ENCODE assay signal across 28 cellular contexts in the genomic region with DNA sequence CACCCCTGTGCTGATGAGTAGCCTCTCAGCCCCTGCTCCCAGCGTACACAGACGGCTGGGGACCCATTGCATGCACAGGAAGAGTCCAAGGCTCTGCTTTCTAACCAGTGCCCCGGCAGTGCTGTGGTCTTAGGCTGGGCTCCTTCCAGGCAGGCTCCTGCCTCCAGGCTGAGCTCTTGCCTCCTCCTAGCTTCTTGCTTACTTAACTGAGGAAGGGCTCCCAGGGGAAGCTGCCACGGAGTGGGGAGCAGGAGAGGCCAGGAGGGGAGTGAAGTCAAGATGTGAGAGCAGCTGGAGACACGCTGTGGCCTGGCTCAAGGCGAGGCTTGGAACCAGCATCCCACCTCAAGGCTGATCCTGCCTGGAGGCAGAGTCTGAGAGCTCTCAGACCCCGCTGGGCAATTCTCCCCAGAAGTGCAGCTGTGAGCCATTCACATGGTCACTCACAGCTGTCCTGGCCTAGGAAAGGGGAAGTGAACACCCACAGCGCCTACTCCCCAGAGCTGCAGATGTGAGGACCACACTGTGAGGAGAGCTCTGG.
DNase-seq lines count a peak whose midpoint lies in the region; ATAC-seq, FAIRE-seq and TF ChIP-seq lines count a peak whose summit lies in the region.
"Had no signal": no experiment of that assay in that cellular context is flagged by ENCODE, and none has a peak within 500 bp of the region (broad histone marks: within the 10 kb centered on the region; RNA-seq: fewer than 3 reads in every experiment).

No MANE protein-coding gene starts in this region.

- H3K4me3 ChIP-seq in ACC112 (ENCODE audit: low read depth, low read length) (no peak overlapping the region), H1 (ENCODE audit: extremely low read depth in 1 of 4, insufficient read depth in 2 of 4, low read depth in 3 of 4, low read length in 4 of 4) (no peak overlapping the region), neural progenitor cell (no peak overlapping the region), SK-N-SH (ENCODE audit: low read depth in 2 of 2, low read length in 1 of 2) (no peak overlapping the region), pancreas (no peak overlapping the region)
- H3K4me3 ChIP-seq: dorsolateral prefrontal cortex, right lobe of liver, suprapubic skin, uterus had no signal

- H2BK15ac ChIP-seq in H1 (ENCODE audit: low read length), result 0 out of 2 replicates have a peak overlapping the region, but pooled peaks have one; percentile 8

- FAIRE-seq in H1 (lab: Jason Lieb, UNC) (no peak), pancreas (lab: Jason Lieb, UNC) (no peak)
- FAIRE-seq: D721Med, GM18507, H54, HepG2, keratinocyte had no signal

- CTCF ChIA-PET in H1 (lab: Charles Lee; ENCODE audit: partially characterized antibody), result interaction anchor here (0.6 to 1.7 kb wide), 5 partner anchors 13 to 71 kb away, joined by 3 to 6 read pairs (median 3); no protein-coding TSS in a partner anchor
- CTCF ChIA-PET in SK-N-SH (lab: Yijun Ruan, JAX), result interaction anchor here (0.9 kb wide), 1 partner anchor 79 kb away, joined by 3 read pairs; no protein-coding TSS in a partner anchor

- H3K14ac ChIP-seq in H1 (ENCODE audit: insufficient read length), result peak overlapping the region; percentile 57

- no peak overlapping the region for H3K4ac ChIP-seq in H1 (replicated peaks; ENCODE audit: insufficient read length, low read depth, low read length)

- H2AK5ac ChIP-seq in H1 (ENCODE audit: low read depth, low read length), result no peak overlapping the region

- no peaks in the 10 kb centered on the region for H3K27me3 ChIP-seq in ACC112 (ENCODE audit: insufficient read depth, low read length)
- no peaks in the 10 kb centered on the region for H3K27me3 ChIP-seq in H1 (replicated peaks in 1 of 4; ENCODE audit: control insufficient read depth in 3 of 4, extremely low read depth in 1 of 4, insufficient read depth in 3 of 4, low read length in 3 of 4)
- no peaks in the 10 kb centered on the region for H3K27me3 ChIP-seq in neural progenitor cell
- H3K27me3 ChIP-seq in SK-N-SH (ENCODE audit: insufficient read depth), result no peaks in the 10 kb centered on the region
- no peaks in the 10 kb centered on the region for H3K27me3 ChIP-seq in pancreas
- H3K27me3 ChIP-seq: right lobe of liver, suprapubic skin, uterus had no signal

- 0 out of 2 replicates have a peak overlapping the region, but pooled peaks have one; percentile 24 for H2BK5ac ChIP-seq in H1 (ENCODE audit: low read depth, low read length)

- no peaks in the 10 kb centered on the region for H3K9me2 ChIP-seq in SK-N-SH

- no peak for TF ChIP-seq RAD21 in H1 (IDR thresholded peaks at IDR 0.05 in 1 of 2, conservative IDR thresholded peaks at IDR 0.05 in 1 of 2; ENCODE audit: low read depth in 2 of 2, low read length in 2 of 2)
- TF ChIP-seq RAD21 in SK-N-SH (IDR thresholded peaks at IDR 0.05; ENCODE audit: low read length), result no peak

- no peak for TF ChIP-seq POLR2A in H1 (IDR thresholded peaks at IDR 0.05; ENCODE audit: control extremely low read depth in 1 of 2, low read depth in 2 of 2, low read length in 2 of 2)

- TF ChIP-seq CTCF in H1 (IDR thresholded peaks at IDR 0.05; ENCODE audit: control extremely low read depth in 1 of 3, insufficient read depth in 1 of 3, low read depth in 1 of 3, low read length in 3 of 3), result no peak
- TF ChIP-seq CTCF in neural progenitor cell (IDR thresholded peaks at IDR 0.05), result no peak
- no peak for TF ChIP-seq CTCF in SK-N-SH (IDR thresholded peaks at IDR 0.05)
- no peak for TF ChIP-seq CTCF in pancreas (IDR thresholded peaks at IDR 0.05)

- H3K27me3 Mint-ChIP-seq in neural progenitor cell (ENCODE audit: insufficient read depth, low read depth), result no peaks in the 10 kb centered on the region
- H3K27me3 Mint-ChIP-seq: activated CD4-positive, alpha-beta T cell treated with anti-CD3 and anti-CD28 coated beads for 36 hours; activated CD8-positive, alpha-beta memory T cell treated with anti-CD3 and anti-CD28 coated beads, Interleukin-2, amount 10 ng/mL, durations not matched to agents 7 days and 5 days had no signal

- peaks cover 21% of the 10 kb centered on the region for H3F3A ChIP-seq in neural progenitor cell (ENCODE audit: low read depth)
- no peaks in the 10 kb centered on the region for H3F3A ChIP-seq in SK-N-SH (replicated peaks; ENCODE audit: insufficient read depth)

- H4K20me1 ChIP-seq in H1 (replicated peaks in 1 of 2; ENCODE audit: control insufficient read depth in 1 of 2, insufficient read depth in 2 of 2, low read length in 2 of 2) (no peaks in the 10 kb centered on the region), neural progenitor cell (ENCODE audit: low read depth) (no peaks in the 10 kb centered on the region), SK-N-SH (ENCODE audit: insufficient read depth) (no peaks in the 10 kb centered on the region)

- H3K4me2 ChIP-seq in H1 (ENCODE audit: insufficient read depth in 1 of 2, low read depth in 2 of 2, low read length in 2 of 2), result no peak overlapping the region
- H3K4me2 ChIP-seq in neural progenitor cell, result no peak overlapping the region
- no peak overlapping the region for H3K4me2 ChIP-seq in SK-N-SH

- H3K23ac ChIP-seq in H1 (ENCODE audit: insufficient read length), result no peak overlapping the region

- no peak for TF ChIP-seq EP300 in H1 (IDR thresholded peaks at IDR 0.05; ENCODE audit: borderline replicate concordance in 1 of 2, low read depth in 2 of 2, low read length in 2 of 2)
- no peak for TF ChIP-seq EP300 in SK-N-SH (IDR thresholded peaks at IDR 0.05; ENCODE audit: borderline replicate concordance in 1 of 2, low read depth in 1 of 2, low read length in 1 of 2)

- H3K23me2 ChIP-seq in H1 (ENCODE audit: low read depth, low read length), result no peaks in the 10 kb centered on the region

- H3K9me3 ChIP-seq in H1 (ENCODE audit: insufficient read depth in 2 of 2, low read depth in 1 of 2, low read length in 1 of 2) (no peaks in the 10 kb centered on the region; a peak in 1 of 4 replicates), neural progenitor cell (ENCODE audit: low read depth) (peaks cover 3% of the 10 kb centered on the region), SK-N-SH (0 out of 2 replicates have a peak, but pooled peaks cover under 1% of the 10 kb centered on the region), pancreas (no peaks in the 10 kb centered on the region)
- H3K9me3 ChIP-seq: right lobe of liver, suprapubic skin, uterus had no signal

- DNase-seq in NAMALWA (ENCODE audit: low spot score), result peak; percentile 8
- no peak for DNase-seq in H1 (ENCODE audit: low read depth in 1 of 2, low spot score in 2 of 2)
- DNase-seq in neural progenitor cell (ENCODE audit: low spot score), result no peak
- DNase-seq in posterior cingulate gyrus, result no peak
- DNase-seq in SK-N-SH, result no peak
- no peak for DNase-seq in pancreas
- no peak for DNase-seq in NCI-H1930 (lab: John Stamatoyannopoulos, UW)
- DNase-seq: activated CD4-positive, alpha-beta T cell treated with anti-CD3 and anti-CD28 coated beads for 36 hours; activated CD8-positive, alpha-beta memory T cell treated with anti-CD3 and anti-CD28 coated beads, Interleukin-2, amount 10 ng/mL, durations not matched to agents 7 days and 5 days; activated naive CD4-positive, alpha-beta T cell treated with anti-CD3 and anti-CD28 coated beads, Interleukin-2, amount 50 U/mL, for 16 hours; central memory CD4-positive, alpha-beta T cell; dorsolateral prefrontal cortex; foreskin fibroblast; mammary epithelial cell; NCI-H146; NCI-H2171 treated with DMSO at 0.1 percent for 48 hours; NCI-H69; occipital lobe; right lobe of liver; uterus had no signal

- H3K4me1 ChIP-seq in ACC112 (ENCODE audit: control insufficient read depth, insufficient read depth, low read length, unreplicated experiment), result peaks cover 55% of the 10 kb centered on the region
- no peaks in the 10 kb centered on the region; a peak in 1 of 7 replicates for H3K4me1 ChIP-seq in H1 (replicated peaks in 1 of 4; ENCODE audit: control insufficient read depth in 3 of 4, insufficient read depth in 4 of 4, low read length in 3 of 4)
- H3K4me1 ChIP-seq in neural progenitor cell, result peaks cover 3% of the 10 kb centered on the region
- H3K4me1 ChIP-seq in SK-N-SH (ENCODE audit: control insufficient read depth in 1 of 2, insufficient read depth in 2 of 2, low read depth in 1 of 2, low read length in 1 of 2), result peaks cover 0 to 6% of the 10 kb centered on the region in 2 experiments; a peak in 1 of 4 replicates
- H3K4me1 ChIP-seq in pancreas, result no peaks in the 10 kb centered on the region
- H3K4me1 ChIP-seq: right lobe of liver, suprapubic skin, uterus had no signal

- no peak overlapping the region for H4K5ac ChIP-seq in H1 (ENCODE audit: insufficient read length, low read depth, low read length)

- no peaks in the 10 kb centered on the region for H3K79me2 ChIP-seq in ACC112 (ENCODE audit: control insufficient read depth, insufficient read depth, low read length, unreplicated experiment)
- no peaks in the 10 kb centered on the region for H3K79me2 ChIP-seq in H1 (ENCODE audit: control insufficient read depth in 1 of 2, insufficient read depth in 2 of 2, low read length in 2 of 2)
- no peaks in the 10 kb centered on the region for H3K79me2 ChIP-seq in neural progenitor cell (ENCODE audit: low read depth)
- no peaks in the 10 kb centered on the region for H3K79me2 ChIP-seq in SK-N-SH (ENCODE audit: insufficient read depth)

- H3K4me1 Mint-ChIP-seq in neural progenitor cell, result no peaks in the 10 kb centered on the region
- H3K4me1 Mint-ChIP-seq: activated CD4-positive, alpha-beta T cell treated with anti-CD3 and anti-CD28 coated beads for 36 hours; activated CD8-positive, alpha-beta memory T cell treated with anti-CD3 and anti-CD28 coated beads, Interleukin-2, amount 10 ng/mL, durations not matched to agents 7 days and 5 days had no signal

- H3K36me3 ChIP-seq in ACC112 (ENCODE audit: insufficient read depth, low read length) (no peaks in the 10 kb centered on the region), H1 (ENCODE audit: control insufficient read depth in 2 of 4, insufficient read depth in 4 of 4, low read length in 3 of 4) (no peaks in the 10 kb centered on the region), neural progenitor cell (no peaks in the 10 kb centered on the region), SK-N-SH (replicated peaks in 1 of 2; ENCODE audit: control insufficient read depth in 1 of 2, insufficient read depth in 2 of 2, low read length in 1 of 2) (no peaks in the 10 kb centered on the region), pancreas (no peaks in the 10 kb centered on the region)
- H3K36me3 ChIP-seq: right lobe of liver, suprapubic skin, uterus had no signal

- H2AFZ ChIP-seq in ACC112 (ENCODE audit: low read length, unreplicated experiment), result no peak overlapping the region
- H2AFZ ChIP-seq in H1 (ENCODE audit: low read length), result no peak overlapping the region; the same call in 1 of the 2 replicates
- H2AFZ ChIP-seq in neural progenitor cell (replicated peaks), result peak overlapping the region; percentile 50
- no peak overlapping the region for H2AFZ ChIP-seq in SK-N-SH (ENCODE audit: low read depth)

- no peak for ATAC-seq in pancreas
- ATAC-seq: activated CD4-positive, alpha-beta T cell treated with anti-CD3 and anti-CD28 coated beads for 36 hours; activated CD8-positive, alpha-beta memory T cell treated with anti-CD3 and anti-CD28 coated beads, Interleukin-2, amount 10 ng/mL, durations not matched to agents 7 days and 5 days; HepG2; right lobe of liver had no signal

- no peak overlapping the region for H2BK20ac ChIP-seq in H1 (ENCODE audit: low read length)

- no peak overlapping the region for H3K4me3 Mint-ChIP-seq in neural progenitor cell
- H3K4me3 Mint-ChIP-seq: activated CD4-positive, alpha-beta T cell treated with anti-CD3 and anti-CD28 coated beads for 36 hours; activated CD8-positive, alpha-beta memory T cell treated with anti-CD3 and anti-CD28 coated beads, Interleukin-2, amount 10 ng/mL, durations not matched to agents 7 days and 5 days had no signal

- no peak overlapping the region for H3K9ac ChIP-seq in H1 (replicated peaks in 1 of 4; ENCODE audit: extremely low read depth in 1 of 4, low read depth in 3 of 4, low read length in 3 of 4)
- no peak overlapping the region for H3K9ac ChIP-seq in neural progenitor cell
- no peak overlapping the region for H3K9ac ChIP-seq in SK-N-SH

- peaks cover 2% of the 10 kb centered on the region for H3K9me3 Mint-ChIP-seq in neural progenitor cell

- no peaks in the 10 kb centered on the region for H3K36me3 Mint-ChIP-seq in neural progenitor cell
- H3K36me3 Mint-ChIP-seq: activated CD8-positive, alpha-beta memory T cell treated with anti-CD3 and anti-CD28 coated beads, Interleukin-2, amount 10 ng/mL, durations not matched to agents 7 days and 5 days had no signal

- no peak overlapping the region for H3K56ac ChIP-seq in H1 (replicated peaks; ENCODE audit: insufficient read length, low read depth, low read length)

- H3K27ac Mint-ChIP-seq in neural progenitor cell, result no peak overlapping the region
- H3K27ac Mint-ChIP-seq: activated CD4-positive, alpha-beta T cell treated with anti-CD3 and anti-CD28 coated beads for 36 hours; activated CD8-positive, alpha-beta memory T cell treated with anti-CD3 and anti-CD28 coated beads, Interleukin-2, amount 10 ng/mL, durations not matched to agents 7 days and 5 days had no signal

- intact Hi-C loops in posterior cingulate gyrus (cut with DNase I) (no loop called here), pancreas (cut with DNase I) (no loop called here)

- 87% methylated on average over 7 of the region's 8 CpGs; no CpG with 5 or more reads in 1 of the 2 experiments for WGBS in H1 (ENCODE audit: extremely low coverage in 1 of 2, insufficient coverage in 1 of 2, insufficient read length in 1 of 2, insufficient replicate concordance in 2 of 2, low coverage in 1 of 2, low lambda C conversion rate in 2 of 2, missing lambda C conversion rate in 1 of 2), 2 experiments
- 26% methylated on average over 5 of the region's 8 CpGs for WGBS in SK-N-SH (ENCODE audit: low lambda C conversion rate)
- WGBS in pancreas, 2 donors, result 56 to 66% methylated on average over 8 of the region's 8 CpGs

- H3K27ac ChIP-seq in ACC112 (ENCODE audit: low read depth, low read length), result 0 out of 2 replicates have a peak overlapping the region, but pooled peaks have one; percentile 93
- no peak overlapping the region for H3K27ac ChIP-seq in H1 (ENCODE audit: low read depth, low read length)
- H3K27ac ChIP-seq in neural progenitor cell, result no peak overlapping the region
- H3K27ac ChIP-seq in SK-N-SH (ENCODE audit: low read depth in 2 of 2, low read length in 1 of 2), result no peak overlapping the region
- H3K27ac ChIP-seq in pancreas, result no peak overlapping the region
- H3K27ac ChIP-seq: dorsolateral prefrontal cortex, HL-60, right lobe of liver, suprapubic skin, uterus had no signal

- no peak overlapping the region; the same call in 1 of the 2 replicates for H3K18ac ChIP-seq in H1 (ENCODE audit: extremely low read depth, low read length)

- H3K79me1 ChIP-seq in H1 (ENCODE audit: low read depth, low read length), result no peaks in the 10 kb centered on the region

- no peak overlapping the region for H4K91ac ChIP-seq in H1 (replicated peaks; ENCODE audit: insufficient read length, low read length)

- POLR2A ChIA-PET in H1 (lab: Charles Lee; ENCODE audit: partially characterized antibody), result no interaction called here
- POLR2A ChIA-PET in SK-N-SH (lab: Yijun Ruan, JAX), result no interaction called here

- peak overlapping the region; percentile 68 for H4K8ac ChIP-seq in H1 (ENCODE audit: extremely low read depth, insufficient read depth, low read length)

- H2BK12ac ChIP-seq in H1 (ENCODE audit: low read depth, low read length), result no peak overlapping the region

- H2BK120ac ChIP-seq in H1 (replicated peaks; ENCODE audit: low read depth, low read length), result no peak overlapping the region
